In the genomic region with DNA sequence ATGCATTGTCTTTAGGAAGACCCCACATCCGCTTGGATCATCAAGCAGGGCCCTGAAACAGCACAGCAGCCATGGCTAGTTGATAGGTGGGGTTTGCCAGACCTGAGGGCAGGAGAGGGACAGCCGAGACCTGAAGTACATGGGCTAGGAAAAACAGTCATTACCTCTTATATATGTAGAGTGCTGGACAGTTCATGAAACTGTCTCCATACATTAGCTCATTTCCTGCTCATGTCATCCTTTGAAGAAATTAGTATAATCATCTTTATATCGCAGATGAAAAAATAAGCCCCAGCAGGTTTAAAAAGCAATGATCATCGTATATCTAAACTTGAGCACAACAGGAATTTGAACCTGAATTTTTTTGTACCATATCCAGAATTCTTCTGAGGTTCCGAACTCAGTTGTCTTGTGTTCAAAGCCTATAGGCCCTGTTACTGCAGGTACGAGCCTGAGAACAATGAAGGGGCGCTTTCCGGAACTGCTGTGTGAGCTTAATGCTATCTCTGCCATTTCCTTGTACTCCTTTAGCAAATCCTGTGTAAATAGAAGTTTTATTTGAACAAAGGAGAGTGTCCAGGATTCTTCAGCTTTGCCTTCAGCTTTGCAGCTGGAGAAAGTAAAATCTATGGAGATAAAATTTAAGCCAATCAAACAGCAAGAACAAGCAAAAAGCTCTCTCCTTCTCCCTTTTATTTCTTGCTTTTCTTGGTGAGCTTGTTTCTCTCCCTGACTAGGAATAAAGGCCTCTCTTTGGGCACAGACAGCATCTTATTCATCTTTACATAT, we compare ENCODE assay signal across 2 cellular contexts.
TF ChIP-seq lines count a peak whose summit lies in the region.

No MANE protein-coding gene starts in this region.

TF ChIP-seq in GM23338, 12 proteins besides CTCF, POLR2A, EP300 and RAD21 (continues in another document):
- TF ChIP-seq EZH2phosphoT487 (IDR thresholded peaks at IDR 0.05; ENCODE audit: unreplicated experiment) (no peak), ETS1 (IDR thresholded peaks at IDR 0.05) (no peak), REST (IDR thresholded peaks at IDR 0.05; ENCODE audit: unreplicated experiment) (no peak), POLR2AphosphoS5 (IDR thresholded peaks at IDR 0.05; ENCODE audit: low read depth) (no peak), ZNF114 (CRISPR knock-in tag; IDR thresholded peaks at IDR 0.05) (no peak), CREB1 (CRISPR knock-in tag; IDR thresholded peaks at IDR 0.05; ENCODE audit: low read depth) (no peak)
- TF ChIP-seq, protein P1, sequence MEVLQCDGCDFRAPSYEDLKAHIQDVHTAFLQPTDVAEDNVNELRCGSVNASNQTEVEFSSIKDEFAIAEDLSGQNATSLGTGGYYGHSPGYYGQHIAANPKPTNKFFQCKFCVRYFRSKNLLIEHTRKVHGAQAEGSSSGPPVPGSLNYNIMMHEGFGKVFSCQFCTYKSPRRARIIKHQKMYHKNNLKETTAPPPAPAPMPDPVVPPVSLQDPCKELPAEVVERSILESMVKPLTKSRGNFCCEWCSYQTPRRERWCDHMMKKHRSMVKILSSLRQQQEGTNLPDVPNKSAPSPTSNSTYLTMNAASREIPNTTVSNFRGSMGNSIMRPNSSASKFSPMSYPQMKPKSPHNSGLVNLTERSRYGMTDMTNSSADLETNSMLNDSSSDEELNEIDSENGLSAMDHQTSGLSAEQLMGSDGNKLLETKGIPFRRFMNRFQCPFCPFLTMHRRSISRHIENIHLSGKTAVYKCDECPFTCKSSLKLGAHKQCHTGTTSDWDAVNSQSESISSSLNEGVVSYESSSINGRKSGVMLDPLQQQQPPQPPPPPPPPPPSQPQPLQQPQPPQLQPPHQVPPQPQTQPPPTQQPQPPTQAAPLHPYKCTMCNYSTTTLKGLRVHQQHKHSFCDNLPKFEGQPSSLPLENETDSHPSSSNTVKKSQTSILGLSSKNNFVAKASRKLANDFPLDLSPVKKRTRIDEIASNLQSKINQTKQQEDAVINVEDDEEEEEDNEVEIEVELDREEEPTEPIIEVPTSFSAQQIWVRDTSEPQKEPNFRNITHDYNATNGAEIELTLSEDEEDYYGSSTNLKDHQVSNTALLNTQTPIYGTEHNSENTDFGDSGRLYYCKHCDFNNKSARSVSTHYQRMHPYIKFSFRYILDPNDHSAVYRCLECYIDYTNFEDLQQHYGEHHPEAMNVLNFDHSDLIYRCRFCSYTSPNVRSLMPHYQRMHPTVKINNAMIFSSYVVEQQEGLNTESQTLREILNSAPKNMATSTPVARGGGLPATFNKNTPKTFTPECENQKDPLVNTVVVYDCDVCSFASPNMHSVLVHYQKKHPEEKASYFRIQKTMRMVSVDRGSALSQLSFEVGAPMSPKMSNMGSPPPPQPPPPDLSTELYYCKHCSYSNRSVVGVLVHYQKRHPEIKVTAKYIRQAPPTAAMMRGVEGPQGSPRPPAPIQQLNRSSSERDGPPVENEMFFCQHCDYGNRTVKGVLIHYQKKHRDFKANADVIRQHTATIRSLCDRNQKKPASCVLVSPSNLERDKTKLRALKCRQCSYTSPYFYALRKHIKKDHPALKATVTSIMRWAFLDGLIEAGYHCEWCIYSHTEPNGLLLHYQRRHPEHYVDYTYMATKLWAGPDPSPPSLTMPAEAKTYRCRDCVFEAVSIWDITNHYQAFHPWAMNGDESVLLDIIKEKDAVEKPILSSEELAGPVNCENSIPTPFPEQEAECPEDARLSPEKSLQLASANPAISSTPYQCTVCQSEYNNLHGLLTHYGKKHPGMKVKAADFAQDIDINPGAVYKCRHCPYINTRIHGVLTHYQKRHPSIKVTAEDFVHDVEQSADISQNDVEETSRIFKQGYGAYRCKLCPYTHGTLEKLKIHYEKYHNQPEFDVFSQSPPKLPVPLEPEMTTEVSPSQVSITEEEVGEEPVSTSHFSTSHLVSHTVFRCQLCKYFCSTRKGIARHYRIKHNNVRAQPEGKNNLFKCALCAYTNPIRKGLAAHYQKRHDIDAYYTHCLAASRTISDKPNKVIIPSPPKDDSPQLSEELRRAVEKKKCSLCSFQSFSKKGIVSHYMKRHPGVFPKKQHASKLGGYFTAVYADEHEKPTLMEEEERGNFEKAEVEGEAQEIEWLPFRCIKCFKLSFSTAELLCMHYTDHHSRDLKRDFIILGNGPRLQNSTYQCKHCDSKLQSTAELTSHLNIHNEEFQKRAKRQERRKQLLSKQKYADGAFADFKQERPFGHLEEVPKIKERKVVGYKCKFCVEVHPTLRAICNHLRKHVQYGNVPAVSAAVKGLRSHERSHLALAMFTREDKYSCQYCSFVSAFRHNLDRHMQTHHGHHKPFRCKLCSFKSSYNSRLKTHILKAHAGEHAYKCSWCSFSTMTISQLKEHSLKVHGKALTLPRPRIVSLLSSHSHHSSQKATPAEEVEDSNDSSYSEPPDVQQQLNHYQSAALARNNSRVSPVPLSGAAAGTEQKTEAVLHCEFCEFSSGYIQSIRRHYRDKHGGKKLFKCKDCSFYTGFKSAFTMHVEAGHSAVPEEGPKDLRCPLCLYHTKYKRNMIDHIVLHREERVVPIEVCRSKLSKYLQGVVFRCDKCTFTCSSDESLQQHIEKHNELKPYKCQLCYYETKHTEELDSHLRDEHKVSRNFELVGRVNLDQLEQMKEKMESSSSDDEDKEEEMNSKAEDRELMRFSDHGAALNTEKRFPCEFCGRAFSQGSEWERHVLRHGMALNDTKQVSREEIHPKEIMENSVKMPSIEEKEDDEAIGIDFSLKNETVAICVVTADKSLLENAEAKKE (CRISPR knock-in tag; IDR thresholded peaks at IDR 0.05) = no peak

TF ChIP-seq in GM12878, 131 proteins besides CTCF, POLR2A, EP300 and RAD21:
- TF ChIP-seq, protein P2, sequence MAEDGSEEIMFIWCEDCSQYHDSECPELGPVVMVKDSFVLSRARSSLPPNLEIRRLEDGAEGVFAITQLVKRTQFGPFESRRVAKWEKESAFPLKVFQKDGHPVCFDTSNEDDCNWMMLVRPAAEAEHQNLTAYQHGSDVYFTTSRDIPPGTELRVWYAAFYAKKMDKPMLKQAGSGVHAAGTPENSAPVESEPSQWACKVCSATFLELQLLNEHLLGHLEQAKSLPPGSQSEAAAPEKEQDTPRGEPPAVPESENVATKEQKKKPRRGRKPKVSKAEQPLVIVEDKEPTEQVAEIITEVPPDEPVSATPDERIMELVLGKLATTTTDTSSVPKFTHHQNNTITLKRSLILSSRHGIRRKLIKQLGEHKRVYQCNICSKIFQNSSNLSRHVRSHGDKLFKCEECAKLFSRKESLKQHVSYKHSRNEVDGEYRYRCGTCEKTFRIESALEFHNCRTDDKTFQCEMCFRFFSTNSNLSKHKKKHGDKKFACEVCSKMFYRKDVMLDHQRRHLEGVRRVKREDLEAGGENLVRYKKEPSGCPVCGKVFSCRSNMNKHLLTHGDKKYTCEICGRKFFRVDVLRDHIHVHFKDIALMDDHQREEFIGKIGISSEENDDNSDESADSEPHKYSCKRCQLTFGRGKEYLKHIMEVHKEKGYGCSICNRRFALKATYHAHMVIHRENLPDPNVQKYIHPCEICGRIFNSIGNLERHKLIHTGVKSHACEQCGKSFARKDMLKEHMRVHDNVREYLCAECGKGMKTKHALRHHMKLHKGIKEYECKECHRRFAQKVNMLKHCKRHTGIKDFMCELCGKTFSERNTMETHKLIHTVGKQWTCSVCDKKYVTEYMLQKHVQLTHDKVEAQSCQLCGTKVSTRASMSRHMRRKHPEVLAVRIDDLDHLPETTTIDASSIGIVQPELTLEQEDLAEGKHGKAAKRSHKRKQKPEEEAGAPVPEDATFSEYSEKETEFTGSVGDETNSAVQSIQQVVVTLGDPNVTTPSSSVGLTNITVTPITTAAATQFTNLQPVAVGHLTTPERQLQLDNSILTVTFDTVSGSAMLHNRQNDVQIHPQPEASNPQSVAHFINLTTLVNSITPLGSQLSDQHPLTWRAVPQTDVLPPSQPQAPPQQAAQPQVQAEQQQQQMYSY (CRISPR knock-in tag; IDR thresholded peaks at IDR 0.05) = no peak
- TF ChIP-seq ZBTB33 (IDR thresholded peaks at IDR 0.05) (no peak), ATF7 (IDR thresholded peaks at IDR 0.05; ENCODE audit: low read depth) (peak; percentile 27; the same call in 1 of the 2 replicates), NR2C2 (IDR thresholded peaks at IDR 0.05; ENCODE audit: borderline replicate concordance, control insufficient read depth, insufficient read length, low read depth) (no peak)
